In genomic region chr6:42453027-42453648, GRCh38 we compare ENCODE assay signal across 8 cellular contexts. TPM values are rescaled to one million over a fixed set of nuclear protein-coding genes. Genes with fewer than 3 reads are reported as not detected.
DNase-seq lines count a peak whose midpoint lies in the region; ATAC-seq lines count a peak whose summit lies in the region.

No MANE protein-coding gene starts in this region.

- CTCF ChIA-PET in activated CD4-positive, alpha-beta memory T cell treated with anti-CD3 and anti-CD28 coated beads for 36 hours (lab: Charles Lee): interaction anchor here (0.6 to 3.5 kb wide), 6 partner anchors 51 to 195 kb away, joined by 3 to 24 read pairs (median 4); no protein-coding TSS in a partner anchor

- intact Hi-C loops in activated CD4-positive, alpha-beta memory T cell treated with anti-CD3 and anti-CD28 coated beads for 36 hours (cut with micrococcal nuclease): loop anchor here (5.0 kb wide), 4 partner anchors 54 to 231 kb away; no protein-coding TSS in a partner anchor

- peak overlapping the region; percentile 97 for H3K4me3 ChIP-seq in ACC112 (ENCODE audit: low read depth, low read length)

- peak; percentile 45 for ATAC-seq in GM18873 (IDR thresholded peaks at IDR 0.05; ENCODE audit: low FRiP score, unreplicated experiment)
- peak; percentile 49 for ATAC-seq in HG03520 (IDR thresholded peaks at IDR 0.05; ENCODE audit: unreplicated experiment)
- ATAC-seq in memory B cell (ENCODE audit: low read depth): peak; percentile 69

- peaks cover 3% of the 10 kb centered on the region; the same call in 1 of the 2 replicates for H3K36me3 ChIP-seq in ACC112 (ENCODE audit: insufficient read depth, low read length)

- H3K27ac ChIP-seq in ACC112 (ENCODE audit: low read depth, low read length): peak overlapping the region; percentile 48

- peaks cover 5% of the 10 kb centered on the region for H3K36me3 Mint-ChIP-seq in activated CD4-positive, alpha-beta memory T cell treated with anti-CD3 and anti-CD28 coated beads for 36 hours
- H3K36me3 Mint-ChIP-seq in memory B cell: no peaks in the 10 kb centered on the region

- peaks cover 4% of the 10 kb centered on the region for H3K4me1 ChIP-seq in ACC112 (ENCODE audit: control insufficient read depth, insufficient read depth, low read length, unreplicated experiment)

- H3K27ac Mint-ChIP-seq in activated CD4-positive, alpha-beta memory T cell treated with anti-CD3 and anti-CD28 coated beads for 36 hours: no peak overlapping the region
- no peak overlapping the region for H3K27ac Mint-ChIP-seq in memory B cell

- H3K4me3 Mint-ChIP-seq in activated CD4-positive, alpha-beta memory T cell treated with anti-CD3 and anti-CD28 coated beads for 36 hours: peak overlapping the region; percentile 98
- H3K4me3 Mint-ChIP-seq in memory B cell: peak overlapping the region; percentile 96

- H2AFZ ChIP-seq in ACC112 (ENCODE audit: low read length, unreplicated experiment): peak overlapping the region; percentile 87

- H3K4me1 Mint-ChIP-seq in activated CD4-positive, alpha-beta memory T cell treated with anti-CD3 and anti-CD28 coated beads for 36 hours (ENCODE audit: low read depth): peaks cover 24% of the 10 kb centered on the region
- peaks cover 21% of the 10 kb centered on the region for H3K4me1 Mint-ChIP-seq in memory B cell

- POLR2A ChIA-PET in activated CD4-positive, alpha-beta memory T cell treated with anti-CD3 and anti-CD28 coated beads for 36 hours (lab: Charles Lee): interaction anchor here (0.6 to 2.4 kb wide), 9 partner anchors 11 to 253 kb away, joined by 3 to 20 read pairs (median 3); no protein-coding TSS in a partner anchor

- DNase-seq in NCI-H69 (lab: John Stamatoyannopoulos, UW) (peak; percentile 99), memory B cell (ENCODE audit: low spot score in 2 of 2) (peak; percentile 16 to 45)
- DNase-seq in activated CD4-positive, alpha-beta memory T cell treated with anti-CD3 and anti-CD28 coated beads for 36 hours: peak; percentile 86
- DNase-seq in effector CD8-positive, alpha-beta T cell (lab: John Stamatoyannopoulos, UW): peak; percentile 47
- peak; percentile 51 for DNase-seq in stimulated activated CD8-positive, alpha-beta memory T cell treated with anti-CD3 and anti-CD28 coated beads, Interleukin-12 subunit alpha, Interleukin-12 subunit beta, amount 100 ng/mL, for 1 hour (ENCODE audit: low read depth)

- peaks cover 30% of the 10 kb centered on the region for H3K79me2 ChIP-seq in ACC112 (ENCODE audit: control insufficient read depth, insufficient read depth, low read length, unreplicated experiment)

- no peaks in the 10 kb centered on the region for H3K27me3 Mint-ChIP-seq in activated CD4-positive, alpha-beta memory T cell treated with anti-CD3 and anti-CD28 coated beads for 36 hours
- H3K27me3 Mint-ChIP-seq in memory B cell: peaks cover 4% of the 10 kb centered on the region

- H3K27me3 ChIP-seq in ACC112 (ENCODE audit: insufficient read depth, low read length): no peaks in the 10 kb centered on the region

- no peaks in the 10 kb centered on the region for H3K9me3 Mint-ChIP-seq in activated CD4-positive, alpha-beta memory T cell treated with anti-CD3 and anti-CD28 coated beads for 36 hours
- no peaks in the 10 kb centered on the region for H3K9me3 Mint-ChIP-seq in memory B cell

RNA-seq across cellular contexts. Expression of gene TRERF1, which starts 1.4 kb away (rescaled TPM):
- total RNA-seq in activated CD4-positive, alpha-beta memory T cell treated with anti-CD3 and anti-CD28 coated beads for 36 hours: 10 to 100 TPM; 16.3 to 16.7 TPM

Comparison
In these comparisons a context has a peak if more than half of its experiments do, and no peak if none do; other contexts are left out.
1. Peak in every context shown above with its lines: DNase-seq, ATAC-seq, H3K4me3 ChIP-seq and H3K27ac ChIP-seq.
2. DNase-seq: peak in every context shown above with its lines; median percentile 99 in NCI-H69; 86 in activated CD4-positive, alpha-beta memory T cell treated with anti-CD3 and anti-CD28 coated beads for 36 hours; 51 in stimulated activated CD8-positive, alpha-beta memory T cell treated with anti-CD3 and anti-CD28 coated beads, Interleukin-12 subunit alpha, Interleukin-12 subunit beta, amount 100 ng/mL, for 1 hour; 47 in effector CD8-positive, alpha-beta T cell; 30 in memory B cell.